In genomic region chrX:20727447-20727846, GRCh38 we compare ENCODE assay signal across 21 cellular contexts.
"Had no signal": no experiment of that assay in that cellular context is flagged by ENCODE, and none has a peak within 500 bp of the region (broad histone marks: within the 10 kb centered on the region; RNA-seq: fewer than 3 reads in every experiment).

No MANE protein-coding gene starts in this region.

- DNase-seq: activated B cell treated with CpG ODN at 0.5 μM for 24 hours; activated CD4-positive, alpha-beta T cell treated with anti-CD3 and anti-CD28 coated beads, Interleukin-2, amount 50 U/mL, for 1 hour; activated CD8-positive, alpha-beta T cell treated with anti-CD3 and anti-CD28 coated beads for 36 hours; activated gamma-delta T cell treated with Interleukin-2 at 50 U/mL for 16 hours; activated naive CD4-positive, alpha-beta T cell treated with anti-CD3 and anti-CD28 coated beads, Interleukin-2, amount 50 U/mL, for 16 hours; activated T-cell treated with anti-CD3 and anti-CD28 coated beads, Interleukin-2, amount 50 U/mL, for 4 hours; amniotic stem cell; brain microvascular endothelial cell; caudate nucleus; esophagus squamous epithelium; left lung; lower lobe of right lung; mesendoderm; mucosa of descending colon; right lobe of liver; stimulated activated CD4-positive, alpha-beta T cell treated with anti-CD3 and anti-CD28 coated beads, Interleukin-2, amount 100 ng/mL, for 48 hours; stimulated activated naive CD8-positive, alpha-beta T cell treated with anti-CD3 and anti-CD28 coated beads, Interleukin-15, Interleukin-2, amounts not matched to agents 100 U/mL and 50 U/mL, for 24 hours; testis; transverse colon had no signal

- H3K36me3 ChIP-seq: brain microvascular endothelial cell, esophagus squamous epithelium, left lung, lower lobe of right lung, neutrophil, right lobe of liver, transverse colon had no signal

- H3K27me3 ChIP-seq: brain microvascular endothelial cell, esophagus squamous epithelium, left lung, neutrophil, right lobe of liver, testis, transverse colon had no signal

- ATAC-seq: activated CD8-positive, alpha-beta T cell treated with anti-CD3 and anti-CD28 coated beads for 36 hours; activated T-cell treated with anti-CD3 and anti-CD28 coated beads, Interleukin-2, amount 50 U/mL, for 4 hours; activated T-helper 17 cell treated with anti-CD3 and anti-CD28 coated beads, Interleukin-2, amount 50 U/mL, for 72 hours; left lung; lower lobe of right lung; mucosa of descending colon; stimulated activated naive CD8-positive, alpha-beta T cell treated with anti-CD3 and anti-CD28 coated beads, Interleukin-15, Interleukin-2, amounts not matched to agents 100 U/mL and 50 U/mL, for 24 hours had no signal

- H3K4me3 ChIP-seq: esophagus squamous epithelium, left lung, lower lobe of right lung, mucosa of descending colon, right lobe of liver, testis, transverse colon had no signal
